In genomic region chr3:98702166-98702565, GRCh38 we compare ENCODE assay signal across 17 cellular contexts.
DNase-seq lines count a peak whose midpoint lies in the region; ATAC-seq and TF ChIP-seq lines count a peak whose summit lies in the region.
"Had no signal": no experiment of that assay in that cellular context is flagged by ENCODE, and none has a peak within 500 bp of the region (broad histone marks: within the 10 kb centered on the region; RNA-seq: fewer than 3 reads in every experiment).

No MANE protein-coding gene starts in this region.

- in situ Hi-C loops in G401 (cut with HindIII; ENCODE audit: low sequenced_read_pairs) = no loop called here

- DNase-seq in A172 (ENCODE audit: low spot score) (peak; percentile 71), HCEC 1CT (peak; percentile 45), foreskin melanocyte (peak; percentile 66), NCI-H146 (lab: John Stamatoyannopoulos, UW) (no peak), G401 (ENCODE audit: low spot score) (no peak)
- DNase-seq: 8988T, COR-L47, DMS153, H9, Karpas-422, NCI-H1105 treated with DMSO at 0.1 percent for 48 hours, NCI-H2029, NCI-H524, SJCRH30 had no signal

- ATAC-seq in SK-N-SH treated with all-trans-retinoic acid at 6 μM for 48 hours (peak; percentile 77), GM18867 (IDR thresholded peaks at IDR 0.05; ENCODE audit: unreplicated experiment) (no peak), GM18858 (IDR thresholded peaks at IDR 0.05; ENCODE audit: unreplicated experiment) (no peak)

TF ChIP-seq in SK-N-SH treated with all-trans-retinoic acid at 6 μM for 48 hours, 23 proteins besides CTCF, POLR2A, EP300 and RAD21:
- TF ChIP-seq PATZ1 (CRISPR knock-in tag; IDR thresholded peaks at IDR 0.05; ENCODE audit: borderline replicate concordance) (peak; percentile 20; the same call in 1 of the 2 replicates), TCF4 (CRISPR knock-in tag; IDR thresholded peaks at IDR 0.05; ENCODE audit: borderline replicate concordance) (no peak), ISL1 (CRISPR knock-in tag; IDR thresholded peaks at IDR 0.05) (peak; percentile 54; the same call in 1 of the 2 replicates), ZC3H10 (CRISPR knock-in tag; IDR thresholded peaks at IDR 0.05) (peak; percentile 91)
TF ChIP-seq in SK-N-SH treated with all-trans-retinoic acid at 6 μM for 48 hours: peak in this region for 3.

Comparison
In these comparisons a context has a peak if more than half of its experiments do, and no peak if none do; other contexts are left out.
1. DNase-seq: peak in A172 (single experiment), HCEC 1CT (single experiment) and foreskin melanocyte (single experiment); none in NCI-H146 (single experiment) and G401 (single experiment).